23 cellular contexts compared by ENCODE assay signal in the genomic region with DNA sequence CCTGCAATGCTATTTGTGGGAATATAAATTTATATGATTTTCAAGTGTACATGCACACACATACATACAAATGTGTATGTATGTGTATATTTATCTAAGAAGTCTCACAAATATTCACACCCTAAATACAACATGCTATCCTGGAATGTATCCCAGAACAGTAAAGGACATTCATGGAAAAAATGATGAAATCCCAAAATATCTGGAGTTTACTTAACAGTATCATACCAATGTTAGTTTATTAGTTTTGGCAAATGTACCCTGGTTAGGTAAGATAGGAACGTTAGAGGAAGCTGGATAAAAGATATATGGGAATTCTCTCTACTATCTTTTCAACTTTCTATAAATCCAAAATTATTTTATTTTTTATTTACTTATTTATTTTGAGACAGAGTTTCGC. TPM values are rescaled to one million over a fixed set of nuclear protein-coding genes. Genes with fewer than 3 reads are reported as not detected.
DNase-seq lines count a peak whose midpoint lies in the region; ATAC-seq, FAIRE-seq and TF ChIP-seq lines count a peak whose summit lies in the region.
"Had no signal": no experiment of that assay in that cellular context is flagged by ENCODE, and none has a peak within 500 bp of the region (broad histone marks: within the 10 kb centered on the region; RNA-seq: fewer than 3 reads in every experiment).

No MANE protein-coding gene starts in this region.

- H3K36me3 Mint-ChIP-seq in MCF 10A (ENCODE audit: insufficient read depth, unreplicated experiment) (no peaks in the 10 kb centered on the region), astrocyte (ENCODE audit: low read depth, unreplicated experiment) (peaks cover 6% of the 10 kb centered on the region)

- no peaks in the 10 kb centered on the region for H3K27me3 ChIP-seq in mammary epithelial cell (ENCODE audit: insufficient read depth, low read length)
- H3K27me3 ChIP-seq in astrocyte (ENCODE audit: insufficient read depth, low read length): no peaks in the 10 kb centered on the region
- H3K27me3 ChIP-seq in HAP-1 (ENCODE audit: low read depth): no peaks in the 10 kb centered on the region
- H3K27me3 ChIP-seq: Peyer's patch had no signal

- H3K27ac Mint-ChIP-seq in MCF 10A (ENCODE audit: low read depth, unreplicated experiment) (no peak overlapping the region), astrocyte (ENCODE audit: unreplicated experiment) (no peak overlapping the region)
- H3K27ac Mint-ChIP-seq: CD4-positive, alpha-beta T cell had no signal

- in situ Hi-C loops in mammary epithelial cell (cut with MboI; ENCODE audit: low sequenced_read_pairs in 2 of 2): no loop called here
- in situ Hi-C loops in HAP-1 (cut with MboI; ENCODE audit: low sequenced_read_pairs): no loop called here

- CTCF ChIA-PET in MCF 10A (lab: Yijun Ruan, JAX): interaction anchor here (0.6 to 1.6 kb wide), 2 partner anchors 91 to 175 kb away, joined by 3 read pairs; no protein-coding TSS in a partner anchor
- CTCF ChIA-PET in mammary epithelial cell (lab: Charles Lee; ENCODE audit: low non-redundant PET): no interaction called here

- H4K20me1 ChIP-seq in mammary epithelial cell (ENCODE audit: insufficient read depth, low read length) (no peaks in the 10 kb centered on the region), astrocyte (ENCODE audit: insufficient read depth, low read length) (no peaks in the 10 kb centered on the region)

- dilution Hi-C loops in mammary epithelial cell (cut with HindIII; ENCODE audit: low sequenced_read_pairs): no loop called here

- ATAC-seq in HG03108 (IDR thresholded peaks at IDR 0.05; ENCODE audit: unreplicated experiment): no peak
- ATAC-seq: HCT116 had no signal

- H3K36me3 ChIP-seq in mammary epithelial cell (ENCODE audit: insufficient read depth, low read length): no peaks in the 10 kb centered on the region
- H3K36me3 ChIP-seq in astrocyte (ENCODE audit: insufficient read depth, low read length): no peaks in the 10 kb centered on the region
- no peaks in the 10 kb centered on the region for H3K36me3 ChIP-seq in HAP-1 (replicated peaks)
- H3K36me3 ChIP-seq: Peyer's patch had no signal

- H3K4me2 ChIP-seq in mammary epithelial cell (ENCODE audit: insufficient read depth, low read depth, low read length) (no peak overlapping the region), astrocyte (ENCODE audit: low read length) (no peak overlapping the region)

- H3K27ac ChIP-seq in mammary epithelial cell (ENCODE audit: insufficient read depth, low read depth, low read length) (no peak overlapping the region), astrocyte (ENCODE audit: low read depth, low read length) (no peak overlapping the region)
- H3K27ac ChIP-seq: 22Rv1, Peyer's patch had no signal

- H2AFZ ChIP-seq in mammary epithelial cell (ENCODE audit: low read depth, low read length) (no peak overlapping the region), astrocyte (ENCODE audit: low read depth, low read length) (no peak overlapping the region)

- intact Hi-C loops in MCF 10A (cut with micrococcal nuclease) (no loop called here), mammary epithelial cell (cut with micrococcal nuclease) (no loop called here)

- no TSS peak for BruUV-seq in MCF 10A (replicated peaks; lab: Mats Ljungman, UMichigan)
- BruUV-seq in mammary epithelial cell (replicated peaks; lab: Mats Ljungman, UMichigan): no TSS peak

- no peak overlapping the region for H3K4me3 Mint-ChIP-seq in MCF 10A (ENCODE audit: unreplicated experiment)
- no peak overlapping the region for H3K4me3 Mint-ChIP-seq in astrocyte (ENCODE audit: unreplicated experiment)
- H3K4me3 Mint-ChIP-seq: CD4-positive, alpha-beta T cell had no signal

- H3K4me1 Mint-ChIP-seq in MCF 10A (ENCODE audit: insufficient read depth, unreplicated experiment) (peaks cover 6% of the 10 kb centered on the region), astrocyte (ENCODE audit: low read depth, unreplicated experiment) (no peaks in the 10 kb centered on the region)

- WGBS in mammary epithelial cell (ENCODE audit: low coverage, missing lambda C conversion rate): 52% methylated on average over 2 of the region's 2 CpGs

- no peaks in the 10 kb centered on the region for H3K79me2 ChIP-seq in mammary epithelial cell (ENCODE audit: insufficient read depth, low read length)
- H3K79me2 ChIP-seq in astrocyte (ENCODE audit: insufficient read depth, low read length): no peaks in the 10 kb centered on the region

- no peaks in the 10 kb centered on the region for H3K27me3 Mint-ChIP-seq in MCF 10A (ENCODE audit: insufficient read depth, unreplicated experiment)
- peaks cover 9% of the 10 kb centered on the region for H3K27me3 Mint-ChIP-seq in astrocyte (ENCODE audit: low read depth, unreplicated experiment)
- H3K27me3 Mint-ChIP-seq: CD4-positive, alpha-beta T cell had no signal

- H3K9me3 Mint-ChIP-seq in MCF 10A (ENCODE audit: unreplicated experiment) (peaks cover 7% of the 10 kb centered on the region), astrocyte (ENCODE audit: unreplicated experiment) (peaks cover 5% of the 10 kb centered on the region)
- H3K9me3 Mint-ChIP-seq: CD4-positive, alpha-beta T cell had no signal

- peak; percentile 73 for DNase-seq in MCF 10A (ENCODE audit: unreplicated experiment)
- no peak for DNase-seq in mammary epithelial cell
- peak; percentile 35 for DNase-seq in astrocyte (ENCODE audit: low read depth)
- peak; percentile 58 for DNase-seq in fibroblast of pulmonary artery (ENCODE audit: low read depth)
- peak; percentile 6 for DNase-seq in skeletal muscle cell (ENCODE audit: low read depth)
- no peak for DNase-seq in HAP-1 (ENCODE audit: low spot score in 2 of 2)
- no peak for DNase-seq in hypothalamus (lab: John Stamatoyannopoulos, UW)
- DNase-seq: Calu3; CD4-positive, alpha-beta T cell; DMS79; KBM-7; NCI-H1092; NCI-H1694 treated with DMSO at 0.1 percent for 48 hours; NCI-H446; NCI-H82; SHP77 treated with DMSO at 0.1 percent for 48 hours had no signal

- FAIRE-seq in astrocyte (lab: Jason Lieb, UNC): no peak
- FAIRE-seq: G401.6, GM12892, HTR-8/SVneo had no signal

- H3K4me1 ChIP-seq in mammary epithelial cell (ENCODE audit: insufficient read depth, low read length): no peaks in the 10 kb centered on the region
- H3K4me1 ChIP-seq in astrocyte (ENCODE audit: insufficient read depth, low read length): no peaks in the 10 kb centered on the region
- H3K4me1 ChIP-seq in HAP-1: no peaks in the 10 kb centered on the region
- H3K4me1 ChIP-seq: Peyer's patch had no signal

- no peak for TF ChIP-seq CTCF in MCF 10A (IDR thresholded peaks at IDR 0.05; ENCODE audit: unreplicated experiment)
- TF ChIP-seq CTCF in mammary epithelial cell (conservative IDR thresholded peaks at IDR 0.05 in 1 of 2, IDR thresholded peaks at IDR 0.05 in 1 of 2; ENCODE audit: extremely low read depth in 1 of 2, insufficient read depth in 1 of 2, low read depth in 1 of 2, low read length in 2 of 2): no peak
- TF ChIP-seq CTCF in astrocyte (IDR thresholded peaks at IDR 0.05; ENCODE audit: insufficient read depth, low read depth, low read length): no peak
- TF ChIP-seq CTCF in fibroblast of pulmonary artery (IDR thresholded peaks at IDR 0.05; ENCODE audit: low read length, missing control alignments): no peak

- no peak overlapping the region for H3K9ac ChIP-seq in mammary epithelial cell (ENCODE audit: insufficient read depth, low read length)
- H3K9ac ChIP-seq in astrocyte (ENCODE audit: low read length): no peak overlapping the region

- POLR2A ChIA-PET in MCF 10A (lab: Yijun Ruan, JAX): interaction anchor here (0.6 to 2.2 kb wide), 5 partner anchors 20 to 86 kb away, joined by 3 to 10 read pairs (median 3); partner anchors contain the start of gene MXD1

- H3K9me3 ChIP-seq in mammary epithelial cell (replicated peaks; ENCODE audit: insufficient read depth, low read length) (no peaks in the 10 kb centered on the region), astrocyte (ENCODE audit: insufficient read depth, low read depth, low read length) (no peaks in the 10 kb centered on the region), HAP-1 (no peaks in the 10 kb centered on the region)
- H3K9me3 ChIP-seq: Peyer's patch had no signal

- H3K4me3 ChIP-seq in mammary epithelial cell (replicated peaks in 1 of 3; ENCODE audit: insufficient read depth in 1 of 3, low read depth in 2 of 3, low read length in 3 of 3) (no peak overlapping the region), astrocyte (ENCODE audit: insufficient read depth, low read depth, low read length) (no peak overlapping the region), fibroblast of pulmonary artery (replicated peaks; ENCODE audit: low read depth, low read length) (no peak overlapping the region), skeletal muscle cell (ENCODE audit: low read depth, low read length) (no peak overlapping the region), HAP-1 (no peak overlapping the region)
- H3K4me3 ChIP-seq: Peyer's patch had no signal

RNA-seq across cellular contexts. Expression of gene ASPRV1, which starts 19.0 kb away (rescaled TPM):
- 0.20 and 0.23 TPM in 2 replicates for total RNA-seq in MCF 10A (2022)
- under 1 TPM in 1 of 2 donors, not detected in 1; 0.17 TPM for total RNA-seq in mammary epithelial cell
- 0.05 TPM for polyA plus RNA-seq in mammary epithelial cell
- polyA minus RNA-seq in mammary epithelial cell: not detected
- total RNA-seq in astrocyte: 0.23 and 0.26 TPM in 2 replicates

Comparison
In these comparisons a context has a peak if more than half of its experiments do, and no peak if none do; other contexts are left out.
1. DNase-seq: peak in MCF 10A (single experiment), astrocyte (single experiment), fibroblast of pulmonary artery (single experiment) and skeletal muscle cell (single experiment); none in mammary epithelial cell (single experiment), HAP-1 (0 of 2) and hypothalamus (0 of 51).